Comparison of ENCODE assay signal across 2 cellular contexts in the genomic region with DNA sequence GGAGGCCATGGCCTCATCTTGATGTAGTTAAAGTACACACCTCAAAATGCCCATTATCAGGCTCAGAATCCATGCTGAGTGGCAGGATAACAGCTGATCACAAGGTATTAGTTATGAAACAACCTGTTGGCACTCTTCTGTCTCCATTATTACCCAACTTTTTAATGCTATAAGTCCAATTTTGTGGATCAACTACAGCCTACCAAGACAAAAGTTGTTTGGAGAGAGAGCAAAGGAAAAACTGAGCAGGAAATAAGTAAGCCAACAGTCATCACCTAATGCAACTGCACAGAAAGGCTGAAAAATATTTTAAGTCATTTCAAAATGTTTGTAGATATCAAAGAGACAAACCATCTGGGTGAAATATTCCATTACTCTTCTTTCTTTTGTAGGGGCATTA.
TF ChIP-seq lines count a peak whose summit lies in the region.

No MANE protein-coding gene starts in this region.

TF ChIP-seq in SK-N-SH, 30 proteins besides CTCF, POLR2A, EP300 and RAD21 (continued from another document):
- no peak for TF ChIP-seq NFIC (IDR thresholded peaks at IDR 0.05; ENCODE audit: borderline replicate concordance)
- TF ChIP-seq, protein P1, sequence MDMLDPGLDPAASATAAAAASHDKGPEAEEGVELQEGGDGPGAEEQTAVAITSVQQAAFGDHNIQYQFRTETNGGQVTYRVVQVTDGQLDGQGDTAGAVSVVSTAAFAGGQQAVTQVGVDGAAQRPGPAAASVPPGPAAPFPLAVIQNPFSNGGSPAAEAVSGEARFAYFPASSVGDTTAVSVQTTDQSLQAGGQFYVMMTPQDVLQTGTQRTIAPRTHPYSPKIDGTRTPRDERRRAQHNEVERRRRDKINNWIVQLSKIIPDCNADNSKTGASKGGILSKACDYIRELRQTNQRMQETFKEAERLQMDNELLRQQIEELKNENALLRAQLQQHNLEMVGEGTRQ (IDR thresholded peaks at IDR 0.05; ENCODE audit: borderline replicate concordance, low read depth, low read length): no peak
- no peak for TF ChIP-seq JUND (IDR thresholded peaks at IDR 0.05)
- TF ChIP-seq, protein P2, sequence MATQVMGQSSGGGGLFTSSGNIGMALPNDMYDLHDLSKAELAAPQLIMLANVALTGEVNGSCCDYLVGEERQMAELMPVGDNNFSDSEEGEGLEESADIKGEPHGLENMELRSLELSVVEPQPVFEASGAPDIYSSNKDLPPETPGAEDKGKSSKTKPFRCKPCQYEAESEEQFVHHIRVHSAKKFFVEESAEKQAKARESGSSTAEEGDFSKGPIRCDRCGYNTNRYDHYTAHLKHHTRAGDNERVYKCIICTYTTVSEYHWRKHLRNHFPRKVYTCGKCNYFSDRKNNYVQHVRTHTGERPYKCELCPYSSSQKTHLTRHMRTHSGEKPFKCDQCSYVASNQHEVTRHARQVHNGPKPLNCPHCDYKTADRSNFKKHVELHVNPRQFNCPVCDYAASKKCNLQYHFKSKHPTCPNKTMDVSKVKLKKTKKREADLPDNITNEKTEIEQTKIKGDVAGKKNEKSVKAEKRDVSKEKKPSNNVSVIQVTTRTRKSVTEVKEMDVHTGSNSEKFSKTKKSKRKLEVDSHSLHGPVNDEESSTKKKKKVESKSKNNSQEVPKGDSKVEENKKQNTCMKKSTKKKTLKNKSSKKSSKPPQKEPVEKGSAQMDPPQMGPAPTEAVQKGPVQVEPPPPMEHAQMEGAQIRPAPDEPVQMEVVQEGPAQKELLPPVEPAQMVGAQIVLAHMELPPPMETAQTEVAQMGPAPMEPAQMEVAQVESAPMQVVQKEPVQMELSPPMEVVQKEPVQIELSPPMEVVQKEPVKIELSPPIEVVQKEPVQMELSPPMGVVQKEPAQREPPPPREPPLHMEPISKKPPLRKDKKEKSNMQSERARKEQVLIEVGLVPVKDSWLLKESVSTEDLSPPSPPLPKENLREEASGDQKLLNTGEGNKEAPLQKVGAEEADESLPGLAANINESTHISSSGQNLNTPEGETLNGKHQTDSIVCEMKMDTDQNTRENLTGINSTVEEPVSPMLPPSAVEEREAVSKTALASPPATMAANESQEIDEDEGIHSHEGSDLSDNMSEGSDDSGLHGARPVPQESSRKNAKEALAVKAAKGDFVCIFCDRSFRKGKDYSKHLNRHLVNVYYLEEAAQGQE (IDR thresholded peaks at IDR 0.05; ENCODE audit: low read depth, low read length): no peak
- TF ChIP-seq FOSL2 (IDR thresholded peaks at IDR 0.05; ENCODE audit: borderline replicate concordance, low read depth): no peak
- TF ChIP-seq NRF1 (IDR thresholded peaks at IDR 0.05; ENCODE audit: low read depth, low read length): no peak
- TF ChIP-seq, protein P3, sequence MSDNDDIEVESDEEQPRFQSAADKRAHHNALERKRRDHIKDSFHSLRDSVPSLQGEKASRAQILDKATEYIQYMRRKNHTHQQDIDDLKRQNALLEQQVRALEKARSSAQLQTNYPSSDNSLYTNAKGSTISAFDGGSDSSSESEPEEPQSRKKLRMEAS (IDR thresholded peaks at IDR 0.05; ENCODE audit: low read depth): no peak
- no peak for TF ChIP-seq EZH2phosphoT487 (IDR thresholded peaks at IDR 0.05; ENCODE audit: borderline replicate concordance, low read depth)
- TF ChIP-seq, protein P4, sequence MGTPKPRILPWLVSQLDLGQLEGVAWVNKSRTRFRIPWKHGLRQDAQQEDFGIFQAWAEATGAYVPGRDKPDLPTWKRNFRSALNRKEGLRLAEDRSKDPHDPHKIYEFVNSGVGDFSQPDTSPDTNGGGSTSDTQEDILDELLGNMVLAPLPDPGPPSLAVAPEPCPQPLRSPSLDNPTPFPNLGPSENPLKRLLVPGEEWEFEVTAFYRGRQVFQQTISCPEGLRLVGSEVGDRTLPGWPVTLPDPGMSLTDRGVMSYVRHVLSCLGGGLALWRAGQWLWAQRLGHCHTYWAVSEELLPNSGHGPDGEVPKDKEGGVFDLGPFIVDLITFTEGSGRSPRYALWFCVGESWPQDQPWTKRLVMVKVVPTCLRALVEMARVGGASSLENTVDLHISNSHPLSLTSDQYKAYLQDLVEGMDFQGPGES (IDR thresholded peaks at IDR 0.05; ENCODE audit: low read depth, low read length): no peak
- TF ChIP-seq MEF2A (IDR thresholded peaks at IDR 0.05; ENCODE audit: borderline replicate concordance, low read depth): no peak

TF ChIP-seq in SK-N-SH treated with all-trans-retinoic acid at 6 μM for 48 hours, 23 proteins besides CTCF, POLR2A, EP300 and RAD21 (continued from another document):
- TF ChIP-seq, protein P5, sequence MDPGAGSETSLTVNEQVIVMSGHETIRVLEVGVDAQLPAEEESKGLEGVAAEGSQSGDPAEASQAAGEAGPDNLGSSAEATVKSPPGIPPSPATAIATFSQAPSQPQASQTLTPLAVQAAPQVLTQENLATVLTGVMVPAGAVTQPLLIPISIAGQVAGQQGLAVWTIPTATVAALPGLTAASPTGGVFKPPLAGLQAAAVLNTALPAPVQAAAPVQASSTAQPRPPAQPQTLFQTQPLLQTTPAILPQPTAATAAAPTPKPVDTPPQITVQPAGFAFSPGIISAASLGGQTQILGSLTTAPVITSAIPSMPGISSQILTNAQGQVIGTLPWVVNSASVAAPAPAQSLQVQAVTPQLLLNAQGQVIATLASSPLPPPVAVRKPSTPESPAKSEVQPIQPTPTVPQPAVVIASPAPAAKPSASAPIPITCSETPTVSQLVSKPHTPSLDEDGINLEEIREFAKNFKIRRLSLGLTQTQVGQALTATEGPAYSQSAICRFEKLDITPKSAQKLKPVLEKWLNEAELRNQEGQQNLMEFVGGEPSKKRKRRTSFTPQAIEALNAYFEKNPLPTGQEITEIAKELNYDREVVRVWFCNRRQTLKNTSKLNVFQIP (CRISPR knock-in tag; IDR thresholded peaks at IDR 0.05; ENCODE audit: borderline replicate concordance, low read depth): no peak
- TF ChIP-seq, protein P6, sequence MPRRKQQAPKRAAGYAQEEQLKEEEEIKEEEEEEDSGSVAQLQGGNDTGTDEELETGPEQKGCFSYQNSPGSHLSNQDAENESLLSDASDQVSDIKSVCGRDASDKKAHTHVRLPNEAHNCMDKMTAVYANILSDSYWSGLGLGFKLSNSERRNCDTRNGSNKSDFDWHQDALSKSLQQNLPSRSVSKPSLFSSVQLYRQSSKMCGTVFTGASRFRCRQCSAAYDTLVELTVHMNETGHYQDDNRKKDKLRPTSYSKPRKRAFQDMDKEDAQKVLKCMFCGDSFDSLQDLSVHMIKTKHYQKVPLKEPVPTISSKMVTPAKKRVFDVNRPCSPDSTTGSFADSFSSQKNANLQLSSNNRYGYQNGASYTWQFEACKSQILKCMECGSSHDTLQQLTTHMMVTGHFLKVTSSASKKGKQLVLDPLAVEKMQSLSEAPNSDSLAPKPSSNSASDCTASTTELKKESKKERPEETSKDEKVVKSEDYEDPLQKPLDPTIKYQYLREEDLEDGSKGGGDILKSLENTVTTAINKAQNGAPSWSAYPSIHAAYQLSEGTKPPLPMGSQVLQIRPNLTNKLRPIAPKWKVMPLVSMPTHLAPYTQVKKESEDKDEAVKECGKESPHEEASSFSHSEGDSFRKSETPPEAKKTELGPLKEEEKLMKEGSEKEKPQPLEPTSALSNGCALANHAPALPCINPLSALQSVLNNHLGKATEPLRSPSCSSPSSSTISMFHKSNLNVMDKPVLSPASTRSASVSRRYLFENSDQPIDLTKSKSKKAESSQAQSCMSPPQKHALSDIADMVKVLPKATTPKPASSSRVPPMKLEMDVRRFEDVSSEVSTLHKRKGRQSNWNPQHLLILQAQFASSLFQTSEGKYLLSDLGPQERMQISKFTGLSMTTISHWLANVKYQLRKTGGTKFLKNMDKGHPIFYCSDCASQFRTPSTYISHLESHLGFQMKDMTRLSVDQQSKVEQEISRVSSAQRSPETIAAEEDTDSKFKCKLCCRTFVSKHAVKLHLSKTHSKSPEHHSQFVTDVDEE (CRISPR knock-in tag; IDR thresholded peaks at IDR 0.05): no peak
- TF ChIP-seq ZNF70 (CRISPR knock-in tag; IDR thresholded peaks at IDR 0.05) (no peak), PPARA (CRISPR knock-in tag; IDR thresholded peaks at IDR 0.05; ENCODE audit: borderline replicate concordance) (no peak), BACH2 (CRISPR knock-in tag; IDR thresholded peaks at IDR 0.05; ENCODE audit: borderline replicate concordance) (no peak), ESRRG (CRISPR knock-in tag; IDR thresholded peaks at IDR 0.05) (no peak), SNAI2 (CRISPR knock-in tag; IDR thresholded peaks at IDR 0.05) (no peak), ZNF565 (CRISPR knock-in tag; conservative IDR thresholded peaks at IDR 0.05; ENCODE audit: low read depth) (no peak), ZNF8 (CRISPR knock-in tag; IDR thresholded peaks at IDR 0.05) (no peak), RARB (CRISPR knock-in tag; IDR thresholded peaks at IDR 0.05) (no peak), ZC3H10 (CRISPR knock-in tag; IDR thresholded peaks at IDR 0.05) (no peak), ARNTL (CRISPR knock-in tag; IDR thresholded peaks at IDR 0.05; ENCODE audit: borderline replicate concordance, low read depth) (no peak)
- TF ChIP-seq, protein P7, sequence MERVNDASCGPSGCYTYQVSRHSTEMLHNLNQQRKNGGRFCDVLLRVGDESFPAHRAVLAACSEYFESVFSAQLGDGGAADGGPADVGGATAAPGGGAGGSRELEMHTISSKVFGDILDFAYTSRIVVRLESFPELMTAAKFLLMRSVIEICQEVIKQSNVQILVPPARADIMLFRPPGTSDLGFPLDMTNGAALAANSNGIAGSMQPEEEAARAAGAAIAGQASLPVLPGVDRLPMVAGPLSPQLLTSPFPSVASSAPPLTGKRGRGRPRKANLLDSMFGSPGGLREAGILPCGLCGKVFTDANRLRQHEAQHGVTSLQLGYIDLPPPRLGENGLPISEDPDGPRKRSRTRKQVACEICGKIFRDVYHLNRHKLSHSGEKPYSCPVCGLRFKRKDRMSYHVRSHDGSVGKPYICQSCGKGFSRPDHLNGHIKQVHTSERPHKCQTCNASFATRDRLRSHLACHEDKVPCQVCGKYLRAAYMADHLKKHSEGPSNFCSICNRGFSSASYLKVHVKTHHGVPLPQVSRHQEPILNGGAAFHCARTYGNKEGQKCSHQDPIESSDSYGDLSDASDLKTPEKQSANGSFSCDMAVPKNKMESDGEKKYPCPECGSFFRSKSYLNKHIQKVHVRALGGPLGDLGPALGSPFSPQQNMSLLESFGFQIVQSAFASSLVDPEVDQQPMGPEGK (CRISPR knock-in tag; IDR thresholded peaks at IDR 0.05; ENCODE audit: borderline replicate concordance): no peak
- TF ChIP-seq, protein P8, sequence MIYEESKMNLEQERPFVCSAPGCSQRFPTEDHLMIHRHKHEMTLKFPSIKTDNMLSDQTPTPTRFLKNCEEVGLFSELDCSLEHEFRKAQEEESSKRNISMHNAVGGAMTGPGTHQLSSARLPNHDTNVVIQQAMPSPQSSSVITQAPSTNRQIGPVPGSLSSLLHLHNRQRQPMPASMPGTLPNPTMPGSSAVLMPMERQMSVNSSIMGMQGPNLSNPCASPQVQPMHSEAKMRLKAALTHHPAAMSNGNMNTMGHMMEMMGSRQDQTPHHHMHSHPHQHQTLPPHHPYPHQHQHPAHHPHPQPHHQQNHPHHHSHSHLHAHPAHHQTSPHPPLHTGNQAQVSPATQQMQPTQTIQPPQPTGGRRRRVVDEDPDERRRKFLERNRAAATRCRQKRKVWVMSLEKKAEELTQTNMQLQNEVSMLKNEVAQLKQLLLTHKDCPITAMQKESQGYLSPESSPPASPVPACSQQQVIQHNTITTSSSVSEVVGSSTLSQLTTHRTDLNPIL (CRISPR knock-in tag; IDR thresholded peaks at IDR 0.05; ENCODE audit: low read depth): no peak
TF ChIP-seq in SK-N-SH treated with all-trans-retinoic acid at 6 μM for 48 hours: peak in this region for 0.
